8 cellular contexts compared by ENCODE assay signal in genomic region chr11:123561046-123561781, GRCh38.
DNase-seq lines count a peak whose midpoint lies in the region; ATAC-seq and TF ChIP-seq lines count a peak whose summit lies in the region.

No MANE protein-coding gene starts in this region.

- H3K9me3 ChIP-seq in CD4-positive, alpha-beta T cell (ENCODE audit: control insufficient read depth, low read length) = no peaks in the 10 kb centered on the region
- H3K9me3 ChIP-seq in mesodermal cell (ENCODE audit: control insufficient read depth, low read length) = no peaks in the 10 kb centered on the region
- H3K9me3 ChIP-seq in colonic mucosa = no peaks in the 10 kb centered on the region

- no peaks in the 10 kb centered on the region for H3K36me3 Mint-ChIP-seq in CD4-positive, alpha-beta T cell (ENCODE audit: low read depth)

- peak overlapping the region; percentile 23 for H3K4me3 Mint-ChIP-seq in CD4-positive, alpha-beta T cell

- ATAC-seq in CD4-positive, alpha-beta T cell (ENCODE audit: poor library complexity) = no peak
- no peak for ATAC-seq in GM21825 (IDR thresholded peaks at IDR 0.05; ENCODE audit: unreplicated experiment)

- TF ChIP-seq POLR2A in NB4 (IDR thresholded peaks at IDR 0.05; ENCODE audit: extremely low read depth, insufficient read length) = no peak

- no peak for DNase-seq in CD4-positive, alpha-beta T cell
- DNase-seq in NB4 (ENCODE audit: low read depth) (peak; percentile 28), cerebellar cortex (ENCODE audit: low spot score) (peak; percentile 97), colonic mucosa (no peak), H4 (ENCODE audit: low spot score) (no peak), T-helper 1 cell (no peak)

- CTCF ChIA-PET in CD4-positive, alpha-beta T cell (lab: Charles Lee) = interaction anchor here (1.4 kb wide), 1 partner anchor 19 kb away, joined by 4 read pairs; no protein-coding TSS in a partner anchor

- no peaks in the 10 kb centered on the region for H3K9me3 Mint-ChIP-seq in CD4-positive, alpha-beta T cell

- H3K4me1 ChIP-seq in mesodermal cell (ENCODE audit: control insufficient read depth, insufficient read depth, low read length, poor library complexity, severe bottlenecking) (peaks cover 3% of the 10 kb centered on the region), colonic mucosa (no peaks in the 10 kb centered on the region)

- peaks cover 13% of the 10 kb centered on the region for H3K4me1 Mint-ChIP-seq in CD4-positive, alpha-beta T cell (ENCODE audit: low read depth)

- H3K4me3 ChIP-seq in NB4 (ENCODE audit: low read depth, low read length) (no peak overlapping the region), mesodermal cell (ENCODE audit: extremely low read depth, insufficient read depth, low read length, poor library complexity, severe bottlenecking) (no peak overlapping the region), colonic mucosa (no peak overlapping the region)

- H3K9ac ChIP-seq in colonic mucosa (ENCODE audit: low read depth in 2 of 2, low read length in 2 of 2) = no peak overlapping the region

- WGBS in mesodermal cell (ENCODE audit: insufficient coverage in 2 of 2), 2 experiments = 40 to 53% methylated on average over 1 to 6 of the region's 8 CpGs

- H3K36me3 ChIP-seq in mesodermal cell (ENCODE audit: control insufficient read depth, insufficient read depth, low read length) (no peaks in the 10 kb centered on the region), colonic mucosa (no peaks in the 10 kb centered on the region)

- no peaks in the 10 kb centered on the region for H3K27me3 ChIP-seq in CD4-positive, alpha-beta T cell (ENCODE audit: control insufficient read depth, insufficient read depth, low read length)
- no peaks in the 10 kb centered on the region for H3K27me3 ChIP-seq in colonic mucosa

- TF ChIP-seq CTCF in CD4-positive, alpha-beta T cell (IDR thresholded peaks at IDR 0.05) = no peak
- TF ChIP-seq CTCF in NB4 (IDR thresholded peaks at IDR 0.05; ENCODE audit: low read depth, low read length) (no peak), colonic mucosa (IDR thresholded peaks at IDR 0.05) (no peak)

- H3K27me3 Mint-ChIP-seq in CD4-positive, alpha-beta T cell = no peaks in the 10 kb centered on the region

- POLR2A ChIA-PET in CD4-positive, alpha-beta T cell (lab: Charles Lee) = interaction anchor here (1.6 kb wide), 1 partner anchor 19 kb away, joined by 3 read pairs; no protein-coding TSS in a partner anchor

- peak overlapping the region; percentile 75 for H3K27ac Mint-ChIP-seq in CD4-positive, alpha-beta T cell

- no peak overlapping the region for H3K27ac ChIP-seq in CD4-positive, alpha-beta T cell (ENCODE audit: low read depth, low read length)
- peak overlapping the region; percentile 5 for H3K27ac ChIP-seq in mesodermal cell (ENCODE audit: low read depth, low read length, severe bottlenecking)
- H3K27ac ChIP-seq in colonic mucosa = no peak overlapping the region

- intact Hi-C loops in CD4-positive, alpha-beta T cell (cut with DNase I, micrococcal nuclease) = no loop called here
- intact Hi-C loops in colonic mucosa (cut with DNase I) = no loop called here

Comparison
In these comparisons a context has a peak if more than half of its experiments do, and no peak if none do; other contexts are left out.
1. DNase-seq: peak in NB4 (single experiment) and cerebellar cortex (single experiment); none in CD4-positive, alpha-beta T cell (0 of 10), colonic mucosa (single experiment), H4 (single experiment) and T-helper 1 cell (0 of 5).